8 cellular contexts compared by ENCODE assay signal in genomic region chr4:89110541-89110985, GRCh38. TPM values are rescaled to one million over a fixed set of nuclear protein-coding genes. Genes with fewer than 3 reads are reported as not detected.
DNase-seq lines count a peak whose midpoint lies in the region; ATAC-seq and TF ChIP-seq lines count a peak whose summit lies in the region.

No MANE protein-coding gene starts in this region.

- ATAC-seq in GM21447 (IDR thresholded peaks at IDR 0.05; ENCODE audit: unreplicated experiment): peak; percentile 1
- no peak for ATAC-seq in activated CD8-positive, alpha-beta T cell treated with anti-CD3 and anti-CD28 coated beads, Interleukin-2, amount 10 ng/mL, durations not matched to agents 7 days and 5 days
- no peak for ATAC-seq in stimulated activated naive CD8-positive, alpha-beta T cell treated with anti-CD3 and anti-CD28 coated beads, Interleukin-15, amount 100 ng/mL, for 72 hours
- ATAC-seq in GM18519 (IDR thresholded peaks at IDR 0.05; ENCODE audit: low FRiP score, unreplicated experiment): no peak
- ATAC-seq in HG02678 (IDR thresholded peaks at IDR 0.05; ENCODE audit: unreplicated experiment): no peak

- peaks cover 26% of the 10 kb centered on the region for H3K4me1 Mint-ChIP-seq in activated CD8-positive, alpha-beta T cell treated with anti-CD3 and anti-CD28 coated beads, Interleukin-2, amount 10 ng/mL, durations not matched to agents 7 days and 5 days (ENCODE audit: low read depth)
- peaks cover 31% of the 10 kb centered on the region for H3K4me1 Mint-ChIP-seq in stimulated activated naive CD8-positive, alpha-beta T cell treated with anti-CD3 and anti-CD28 coated beads, Interleukin-15, amount 100 ng/mL, for 72 hours

- H3K27ac Mint-ChIP-seq in activated CD8-positive, alpha-beta T cell treated with anti-CD3 and anti-CD28 coated beads, Interleukin-2, amount 10 ng/mL, durations not matched to agents 7 days and 5 days: peak overlapping the region; percentile 62
- peak overlapping the region in 1 of 2 donors; percentile 87 for H3K27ac Mint-ChIP-seq in stimulated activated naive CD8-positive, alpha-beta T cell treated with anti-CD3 and anti-CD28 coated beads, Interleukin-15, amount 100 ng/mL, for 72 hours

- TF ChIP-seq CTCF in AG04449 (IDR thresholded peaks at IDR 0.05; ENCODE audit: insufficient read depth, low read length, missing control alignments): no peak

- DNase-seq in AG04449 (ENCODE audit: low read depth, low spot score): no peak
- DNase-seq in activated CD8-positive, alpha-beta T cell treated with anti-CD3 and anti-CD28 coated beads, Interleukin-2, amount 10 ng/mL, durations not matched to agents 7 days and 5 days: no peak
- DNase-seq in stimulated activated naive CD8-positive, alpha-beta T cell treated with anti-CD3 and anti-CD28 coated beads, Interleukin-15, amount 100 ng/mL, for 72 hours: no peak
- no peak for DNase-seq in stimulated activated CD4-positive, alpha-beta T cell treated with anti-CD3 and anti-CD28 coated beads, Interleukin-15, amount 100 ng/mL, for 24 hours

- CTCF ChIA-PET in AG04449 (lab: Yijun Ruan, JAX): interaction anchor here (0.7 to 1.0 kb wide), 5 partner anchors 41 to 404 kb away, joined by 3 read pairs; partner anchors contain the start of gene FAM13A
- CTCF ChIA-PET in activated CD8-positive, alpha-beta T cell treated with anti-CD3 and anti-CD28 coated beads, Interleukin-2, amount 10 ng/mL, durations not matched to agents 7 days and 5 days (lab: Charles Lee): no interaction called here

- POLR2A ChIA-PET in AG04449 (lab: Yijun Ruan, JAX): no interaction called here
- POLR2A ChIA-PET in activated CD8-positive, alpha-beta T cell treated with anti-CD3 and anti-CD28 coated beads, Interleukin-2, amount 10 ng/mL, durations not matched to agents 7 days and 5 days (lab: Charles Lee): no interaction called here

- H3K9me3 ChIP-seq in iPS-18c (ENCODE audit: control insufficient read depth, insufficient read depth, low read length): no peaks in the 10 kb centered on the region

- H3K9me3 Mint-ChIP-seq in activated CD8-positive, alpha-beta T cell treated with anti-CD3 and anti-CD28 coated beads, Interleukin-2, amount 10 ng/mL, durations not matched to agents 7 days and 5 days (ENCODE audit: insufficient read depth): no peaks in the 10 kb centered on the region
- H3K9me3 Mint-ChIP-seq in stimulated activated naive CD8-positive, alpha-beta T cell treated with anti-CD3 and anti-CD28 coated beads, Interleukin-15, amount 100 ng/mL, for 72 hours: peaks cover 21 to 31% of the 10 kb centered on the region in 2 donors

- peak overlapping the region; percentile 84 for H3K4me3 ChIP-seq in AG04449 (ENCODE audit: low read depth, low read length)
- peak overlapping the region; percentile 83 for H3K4me3 ChIP-seq in iPS-18c (ENCODE audit: insufficient read depth, low read depth, low read length)

- peaks cover 20% of the 10 kb centered on the region for H3K27me3 Mint-ChIP-seq in activated CD8-positive, alpha-beta T cell treated with anti-CD3 and anti-CD28 coated beads, Interleukin-2, amount 10 ng/mL, durations not matched to agents 7 days and 5 days (ENCODE audit: low read depth)
- peaks cover 31% of the 10 kb centered on the region for H3K27me3 Mint-ChIP-seq in stimulated activated naive CD8-positive, alpha-beta T cell treated with anti-CD3 and anti-CD28 coated beads, Interleukin-15, amount 100 ng/mL, for 72 hours

- peak overlapping the region; percentile 81 for H3K4me3 Mint-ChIP-seq in activated CD8-positive, alpha-beta T cell treated with anti-CD3 and anti-CD28 coated beads, Interleukin-2, amount 10 ng/mL, durations not matched to agents 7 days and 5 days
- H3K4me3 Mint-ChIP-seq in stimulated activated naive CD8-positive, alpha-beta T cell treated with anti-CD3 and anti-CD28 coated beads, Interleukin-15, amount 100 ng/mL, for 72 hours: peak overlapping the region; percentile 89 to 92

- H3K36me3 Mint-ChIP-seq in activated CD8-positive, alpha-beta T cell treated with anti-CD3 and anti-CD28 coated beads, Interleukin-2, amount 10 ng/mL, durations not matched to agents 7 days and 5 days (ENCODE audit: low read depth): peaks cover 26% of the 10 kb centered on the region

RNA-seq across cellular contexts. Expression of gene TIGD2, which starts 0.8 kb away (rescaled TPM):
- total RNA-seq in activated CD8-positive, alpha-beta T cell treated with anti-CD3 and anti-CD28 coated beads, Interleukin-2, amount 10 ng/mL, durations not matched to agents 7 days and 5 days: 1 to 10 TPM; 5.5 to 5.6 TPM

RNA-seq across cellular contexts. Expression of gene FAM13A, which starts 53.6 kb away (rescaled TPM):
- total RNA-seq in activated CD8-positive, alpha-beta T cell treated with anti-CD3 and anti-CD28 coated beads, Interleukin-2, amount 10 ng/mL, durations not matched to agents 7 days and 5 days: 1 to 10 TPM; 4.5 to 4.7 TPM
